8 cellular contexts compared by ENCODE assay signal in genomic region chr1:40802078-40803075, GRCh38. TPM values are rescaled to one million over a fixed set of nuclear protein-coding genes. Genes with fewer than 3 reads are reported as not detected.
DNase-seq lines count a peak whose midpoint lies in the region; ATAC-seq and TF ChIP-seq lines count a peak whose summit lies in the region.

No MANE protein-coding gene starts in this region.

- H2AFZ ChIP-seq in PC-3 (ENCODE audit: low read length): peak overlapping the region; percentile 89

- H3K9ac ChIP-seq in PC-3 (ENCODE audit: low read length) (no peak overlapping the region), subcutaneous abdominal adipose tissue (ENCODE audit: low read length in 5 of 5) (peak overlapping the region in 4 of 5 donors; percentile 53 to 82 (median 76))

- intact Hi-C loops in PC-3 (cut with micrococcal nuclease): no loop called here

- TF ChIP-seq CTCF in GM12864 (IDR thresholded peaks at IDR 0.05; ENCODE audit: low read depth, low read length, missing control alignments): no peak
- no peak for TF ChIP-seq CTCF in PC-3 (conservative IDR thresholded peaks at IDR 0.05; ENCODE audit: low read depth, low read length)

- CTCF ChIA-PET in PC-3 (lab: Charles Lee): no interaction called here

- DNase-seq in GM12864 (ENCODE audit: low read depth) (peak; percentile 37), PC-3 (peak; percentile 75), foreskin melanocyte (peak; percentile 32), non-pigmented ciliary epithelial cell (ENCODE audit: low read depth) (peak; percentile 13), pons (ENCODE audit: low spot score) (no peak)
- DNase-seq in activated T-helper 9 cell treated with anti-CD3 and anti-CD28 coated beads, Interleukin-2, amount 50 U/mL, for 16 hours (ENCODE audit: low read depth): peak; percentile 81

- POLR2A ChIA-PET in PC-3 (lab: Charles Lee; ENCODE audit: unreplicated experiment): no interaction called here

- no peaks in the 10 kb centered on the region for H3K79me2 ChIP-seq in PC-3 (ENCODE audit: low read length)

- H3K4me2 ChIP-seq in PC-3 (ENCODE audit: low read length): peak overlapping the region; percentile 87

- no peaks in the 10 kb centered on the region for H4K20me1 ChIP-seq in PC-3 (ENCODE audit: low read length)

- H3K27me3 ChIP-seq in PC-3 (ENCODE audit: low read length): no peaks in the 10 kb centered on the region
- H3K27me3 ChIP-seq in subcutaneous abdominal adipose tissue (ENCODE audit: control insufficient read depth in 5 of 5, insufficient read depth in 4 of 5, low read length in 5 of 5): no peaks in the 10 kb centered on the region

- no peak overlapping the region for H3K27ac ChIP-seq in PC-3 (ENCODE audit: low read length)
- H3K27ac ChIP-seq in subcutaneous abdominal adipose tissue (ENCODE audit: low read depth, low read length): peak overlapping the region; percentile 73

- peak overlapping the region; percentile 35 for H3K4me3 ChIP-seq in GM12864 (ENCODE audit: low read depth, low read length)
- peak overlapping the region; percentile 63 for H3K4me3 ChIP-seq in PC-3 (ENCODE audit: low read length)
- peak overlapping the region; percentile 54 to 68 (median 60) for H3K4me3 ChIP-seq in subcutaneous abdominal adipose tissue (ENCODE audit: low read depth in 1 of 5, low read length in 5 of 5)

- H3K9me3 ChIP-seq in PC-3 (ENCODE audit: low read length): no peaks in the 10 kb centered on the region
- H3K9me3 ChIP-seq in subcutaneous abdominal adipose tissue (ENCODE audit: control insufficient read depth in 5 of 5, low read length in 5 of 5): no peaks in the 10 kb centered on the region

- no TSS peak for BruUV-seq in PC-3 (replicated peaks; lab: Mats Ljungman, UMichigan)

- H3F3A ChIP-seq in PC-3 (ENCODE audit: low read length, unreplicated experiment): no peaks in the 10 kb centered on the region

- peak; percentile 73 for ATAC-seq in HG03175 (IDR thresholded peaks at IDR 0.05; ENCODE audit: unreplicated experiment)
- ATAC-seq in PC-3: peak; percentile 87

- H3K9me2 ChIP-seq in PC-3 (replicated peaks; ENCODE audit: low read length): no peaks in the 10 kb centered on the region

- H3K36me3 ChIP-seq in PC-3 (ENCODE audit: low read depth, low read length): no peaks in the 10 kb centered on the region
- no peaks in the 10 kb centered on the region for H3K36me3 ChIP-seq in subcutaneous abdominal adipose tissue (ENCODE audit: control insufficient read depth in 5 of 5, insufficient read depth in 5 of 5, low read length in 5 of 5)

- H3K4me1 ChIP-seq in PC-3 (ENCODE audit: insufficient read depth, low read length): peaks cover 7% of the 10 kb centered on the region
- peaks cover 4 to 42% (median 33%) of the 10 kb centered on the region in 5 donors for H3K4me1 ChIP-seq in subcutaneous abdominal adipose tissue (ENCODE audit: control insufficient read depth in 5 of 5, insufficient read depth in 5 of 5, low read length in 5 of 5)

RNA-seq across cellular contexts. Expression of gene KCNQ4, which starts 18.8 kb away (rescaled TPM):
- 1.1 and 2.5 TPM in 2 replicates for total RNA-seq in PC-3 (2014; rRNA removed)

RNA-seq across cellular contexts. Expression of gene CITED4, which starts 59.8 kb away (rescaled TPM):
- total RNA-seq in PC-3 (2014; rRNA removed): 10.6 and 12.0 TPM in 2 replicates
